13 cellular contexts compared by ENCODE assay signal in genomic region chr14:96177766-96178377, GRCh38. TPM values are rescaled to one million over a fixed set of nuclear protein-coding genes. Genes with fewer than 3 reads are reported as not detected.
DNase-seq lines count a peak whose midpoint lies in the region; TF ChIP-seq lines count a peak whose summit lies in the region.
"Had no signal": no experiment of that assay in that cellular context is flagged by ENCODE, and none has a peak within 500 bp of the region (broad histone marks: within the 10 kb centered on the region; RNA-seq: fewer than 3 reads in every experiment).

No MANE protein-coding gene starts in this region.

- BruUV-seq in MCF 10A (replicated peaks; lab: Mats Ljungman, UMichigan) = no TSS peak

- H3K4me3 ChIP-seq in breast epithelium = no peak overlapping the region
- H3K4me3 ChIP-seq in urinary bladder (ENCODE audit: low read depth, low read length) = no peak overlapping the region
- H3K4me3 ChIP-seq: heart right ventricle, SJSA1 had no signal

- no peaks in the 10 kb centered on the region for H3K9me3 Mint-ChIP-seq in MCF 10A (ENCODE audit: unreplicated experiment)

- no peaks in the 10 kb centered on the region for H3K9me3 ChIP-seq in breast epithelium
- H3K9me3 ChIP-seq: heart right ventricle, SJSA1 had no signal

- CTCF ChIA-PET in MCF 10A (lab: Yijun Ruan, JAX) = interaction anchor here (0.7 to 1.2 kb wide), 4 partner anchors 18 to 74 kb away, joined by 3 read pairs; no protein-coding TSS in a partner anchor

- POLR2A ChIA-PET in MCF 10A (lab: Yijun Ruan, JAX) = interaction anchor here (0.6 to 2.3 kb wide), 9 partner anchors 9 to 91 kb away, joined by 3 to 8 read pairs (median 4); partner anchors contain the start of gene BDKRB2

- H3K4me3 Mint-ChIP-seq in MCF 10A (ENCODE audit: unreplicated experiment) = no peak overlapping the region
- H3K4me3 Mint-ChIP-seq: activated CD8-positive, alpha-beta memory T cell treated with anti-CD3 and anti-CD28 coated beads, Interleukin-2, amount 10 ng/mL, durations not matched to agents 7 days and 5 days had no signal

- peaks cover 7% of the 10 kb centered on the region in 2 donors for H3K4me1 ChIP-seq in breast epithelium
- H3K4me1 ChIP-seq in urinary bladder (ENCODE audit: insufficient read depth) = no peaks in the 10 kb centered on the region

- peaks cover 26% of the 10 kb centered on the region for H3K27me3 Mint-ChIP-seq in MCF 10A (ENCODE audit: insufficient read depth, unreplicated experiment)

- WGBS in urinary bladder = 10% methylated on average over 10 of the region's 10 CpGs

- TF ChIP-seq CTCF in breast epithelium (IDR thresholded peaks at IDR 0.05) (no peak), MCF 10A (IDR thresholded peaks at IDR 0.05; ENCODE audit: unreplicated experiment) (no peak)

- peaks cover 25% of the 10 kb centered on the region for H3K4me1 Mint-ChIP-seq in MCF 10A (ENCODE audit: insufficient read depth, unreplicated experiment)
- H3K4me1 Mint-ChIP-seq: activated CD8-positive, alpha-beta memory T cell treated with anti-CD3 and anti-CD28 coated beads, Interleukin-2, amount 10 ng/mL, durations not matched to agents 7 days and 5 days had no signal

- DNase-seq in breast epithelium (ENCODE audit: low spot score in 2 of 2) (peak in 1 of 2 donors; percentile 65), MCF 10A (ENCODE audit: unreplicated experiment) (no peak), RPMI7951 (ENCODE audit: low read depth) (peak; percentile 47), left kidney (ENCODE audit: low read depth, low spot score) (peak; percentile 49), OCI-M1 (lab: John Stamatoyannopoulos, UW) (no peak), NCI-H1092 (lab: John Stamatoyannopoulos, UW) (no peak), DMS153 (lab: John Stamatoyannopoulos, UW) (no peak)
- DNase-seq: activated CD8-positive, alpha-beta memory T cell treated with anti-CD3 and anti-CD28 coated beads, Interleukin-2, amount 10 ng/mL, durations not matched to agents 7 days and 5 days; C1 segment of cervical spinal cord; heart right ventricle had no signal

- H3K36me3 ChIP-seq in breast epithelium (no peaks in the 10 kb centered on the region), urinary bladder (ENCODE audit: insufficient read depth) (no peaks in the 10 kb centered on the region)
- H3K36me3 ChIP-seq: heart right ventricle, SJSA1 had no signal

- peaks cover 0 to 7% of the 10 kb centered on the region in 2 donors for H3K27me3 ChIP-seq in breast epithelium
- H3K27me3 ChIP-seq: SJSA1 had no signal

- H3K27ac ChIP-seq in breast epithelium (peak overlapping the region; percentile 79 to 84), urinary bladder (ENCODE audit: low read depth) (peak overlapping the region; percentile 43)
- H3K27ac ChIP-seq: SJSA1 had no signal

- TF ChIP-seq POLR2A in breast epithelium (IDR thresholded peaks at IDR 0.05) = no peak

- H3K27ac Mint-ChIP-seq in MCF 10A (ENCODE audit: low read depth, unreplicated experiment) = no peak overlapping the region
- H3K27ac Mint-ChIP-seq: activated CD8-positive, alpha-beta memory T cell treated with anti-CD3 and anti-CD28 coated beads, Interleukin-2, amount 10 ng/mL, durations not matched to agents 7 days and 5 days had no signal

- no peaks in the 10 kb centered on the region for H3K36me3 Mint-ChIP-seq in MCF 10A (ENCODE audit: insufficient read depth, unreplicated experiment)
- H3K36me3 Mint-ChIP-seq: activated CD8-positive, alpha-beta memory T cell treated with anti-CD3 and anti-CD28 coated beads, Interleukin-2, amount 10 ng/mL, durations not matched to agents 7 days and 5 days had no signal

- intact Hi-C loops in breast epithelium (cut with DNase I; ENCODE audit: low total_unique reads) = no loop called here
- intact Hi-C loops in MCF 10A (cut with micrococcal nuclease) = no loop called here

RNA-seq across cellular contexts. Expression of gene BDKRB2, which starts 26.8 kb away (rescaled TPM):
- 1 to 10 TPM; 1.1 to 5.6 (median 4.2) TPM for total RNA-seq in breast epithelium
- 1.4 and 2.8 TPM in 2 replicates for total RNA-seq in MCF 10A (2022)
- 13.1 and 15.9 TPM in 2 replicates for total RNA-seq in RPMI7951 (2014; rRNA removed; shearing (Covaris generic))
- total RNA-seq in urinary bladder = 10.5 TPM
- polyA plus RNA-seq in urinary bladder = 30.5 TPM
- total RNA-seq: activated CD8-positive, alpha-beta memory T cell treated with anti-CD3 and anti-CD28 coated beads, Interleukin-2, amount 10 ng/mL, durations not matched to agents 7 days and 5 days had no signal
- polyA plus RNA-seq: neural cell had no signal

Comparison
In these comparisons a context has a peak if more than half of its experiments do, and no peak if none do; other contexts are left out.
1. DNase-seq: peak in RPMI7951 (single experiment) and left kidney (single experiment); none in MCF 10A (single experiment), OCI-M1 (single experiment), NCI-H1092 (single experiment) and DMS153 (single experiment).